8 cellular contexts compared by ENCODE assay signal in the genomic region with DNA sequence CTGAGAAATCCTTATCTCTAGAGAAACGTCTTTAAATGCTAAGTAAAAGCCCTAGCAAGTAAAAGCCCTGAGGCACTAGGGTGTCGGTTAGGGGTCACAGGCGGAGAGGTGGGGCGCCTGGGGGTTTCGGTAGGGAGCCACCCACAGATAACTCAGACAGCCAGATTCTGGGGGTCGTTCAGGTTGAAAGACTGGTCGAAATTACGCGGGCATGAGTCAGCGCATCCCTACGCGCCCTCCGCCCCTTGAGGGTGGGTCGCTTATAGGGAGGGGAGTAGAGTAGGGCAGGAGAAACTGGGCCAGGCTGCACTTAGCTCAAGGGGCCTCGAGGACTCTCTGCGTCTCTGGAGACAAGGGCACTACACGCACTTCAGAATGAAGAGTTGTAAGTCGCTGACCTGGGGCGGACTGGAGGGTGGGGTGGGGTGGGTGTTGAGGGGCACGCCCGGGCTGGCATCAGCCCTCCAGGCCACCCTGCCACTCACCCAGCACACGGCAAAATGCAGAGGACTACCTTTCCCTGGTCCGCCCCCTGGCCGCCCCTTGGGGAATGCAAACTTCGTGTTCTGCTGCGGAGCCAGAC. TPM values are rescaled to one million over a fixed set of nuclear protein-coding genes. Genes with fewer than 3 reads are reported as not detected.
DNase-seq lines count a peak whose midpoint lies in the region; ATAC-seq and TF ChIP-seq lines count a peak whose summit lies in the region.

No MANE protein-coding gene starts in this region.

- H4K20me1 ChIP-seq in SK-N-SH (ENCODE audit: insufficient read depth) = no peaks in the 10 kb centered on the region

- H3K9me2 ChIP-seq in SK-N-SH = no peaks in the 10 kb centered on the region

- intact Hi-C loops in natural killer cell (cut with micrococcal nuclease) = no loop called here

- peak; percentile 11 to 16 (median 13) for ATAC-seq in natural killer cell
- no peak for ATAC-seq in GM21786 (IDR thresholded peaks at IDR 0.05; ENCODE audit: unreplicated experiment)
- no peak for ATAC-seq in GM21723 (IDR thresholded peaks at IDR 0.05; ENCODE audit: unreplicated experiment)

- H3K36me3 ChIP-seq in SK-N-SH (replicated peaks in 1 of 2; ENCODE audit: control insufficient read depth in 1 of 2, insufficient read depth in 2 of 2, low read length in 1 of 2) = peaks cover 9 to 17% of the 10 kb centered on the region in 2 experiments
- peaks cover 4 to 15% of the 10 kb centered on the region in 2 donors for H3K36me3 ChIP-seq in esophagus (ENCODE audit: control insufficient read depth in 2 of 2, insufficient read depth in 2 of 2, low read length in 1 of 2)

- TF ChIP-seq CTCF in SK-N-SH (IDR thresholded peaks at IDR 0.05) = peak; percentile 25; the same call in 1 of the 2 replicates
- TF ChIP-seq CTCF in natural killer cell (IDR thresholded peaks at IDR 0.05) = no peak

- no peak for TF ChIP-seq EP300 in SK-N-SH (IDR thresholded peaks at IDR 0.05; ENCODE audit: borderline replicate concordance in 1 of 2, low read depth in 1 of 2, low read length in 1 of 2)

- H3K4me2 ChIP-seq in SK-N-SH = peak overlapping the region; percentile 94

- H3K4me3 Mint-ChIP-seq in natural killer cell = peak overlapping the region; percentile 96

- H3K9me3 Mint-ChIP-seq in natural killer cell = no peaks in the 10 kb centered on the region

- no peaks in the 10 kb centered on the region for H3K9me3 ChIP-seq in SK-N-SH
- no peaks in the 10 kb centered on the region for H3K9me3 ChIP-seq in esophagus (ENCODE audit: control insufficient read depth in 2 of 2, insufficient read depth in 1 of 2, low read depth in 1 of 2, low read length in 1 of 2)

- TF ChIP-seq RAD21 in SK-N-SH (IDR thresholded peaks at IDR 0.05; ENCODE audit: low read length) = no peak; the same call in 1 of the 2 replicates

- H2AFZ ChIP-seq in SK-N-SH (ENCODE audit: low read depth) = peak overlapping the region; percentile 87

- WGBS in SK-N-SH (ENCODE audit: low lambda C conversion rate) = 8% methylated on average over 21 of the region's 26 CpGs
- 9 to 15% methylated on average over 26 of the region's 26 CpGs for WGBS in esophagus, 2 donors

- H3K9ac ChIP-seq in SK-N-SH = peak overlapping the region; percentile 84

- peak; percentile 20 for DNase-seq in activated CD8-positive, alpha-beta memory T cell treated with anti-CD3 and anti-CD28 coated beads, Interleukin-2, amount 50 U/mL, for 4 hours
- no peak for DNase-seq in activated CD8-positive, alpha-beta memory T cell treated with anti-CD3 and anti-CD28 coated beads, Interleukin-2, amount 50 U/mL, for 48 hours
- DNase-seq in SK-N-SH = peak; percentile 80
- no peak for DNase-seq in natural killer cell
- no peak for DNase-seq in ureter (ENCODE audit: low spot score)

- peak overlapping the region; percentile 90 to 98 for H3K27ac Mint-ChIP-seq in natural killer cell

- H3K4me3 ChIP-seq in SK-N-SH (ENCODE audit: low read depth in 2 of 2, low read length in 1 of 2) = peak overlapping the region; percentile 75 to 81
- peak overlapping the region; percentile 75 to 92 for H3K4me3 ChIP-seq in esophagus (ENCODE audit: low read depth in 1 of 2, low read length in 2 of 2)

- peaks cover 13 to 31% of the 10 kb centered on the region in 2 experiments; a peak in 3 of 4 replicates for H3K4me1 ChIP-seq in SK-N-SH (ENCODE audit: control insufficient read depth in 1 of 2, insufficient read depth in 2 of 2, low read depth in 1 of 2, low read length in 1 of 2)
- H3K4me1 ChIP-seq in esophagus (ENCODE audit: control insufficient read depth in 2 of 2, insufficient read depth in 2 of 2, low read length in 1 of 2) = peaks cover 3 to 11% of the 10 kb centered on the region in 2 donors

- CTCF ChIA-PET in SK-N-SH (lab: Yijun Ruan, JAX) = interaction anchor here (1.0 kb wide), 1 partner anchor 12 kb away, joined by 3 read pairs; no protein-coding TSS in a partner anchor

- peaks cover 43 to 54% of the 10 kb centered on the region in 2 donors for H3K4me1 Mint-ChIP-seq in natural killer cell

- H3K27me3 ChIP-seq in SK-N-SH (ENCODE audit: insufficient read depth) = no peaks in the 10 kb centered on the region
- H3K27me3 ChIP-seq in esophagus (ENCODE audit: control insufficient read depth in 1 of 2, insufficient read depth in 2 of 2, low read length in 2 of 2) = no peaks in the 10 kb centered on the region

- H3K36me3 Mint-ChIP-seq in natural killer cell = peaks cover 2% of the 10 kb centered on the region

- POLR2A ChIA-PET in SK-N-SH (lab: Yijun Ruan, JAX) = interaction anchor here (0.6 kb wide), 1 partner anchor 23 kb away, joined by 3 read pairs; a partner anchor contains a TSS

- peaks cover 15 to 23% of the 10 kb centered on the region in 2 donors for H3K27me3 Mint-ChIP-seq in natural killer cell (ENCODE audit: low read depth in 2 of 2)

- peaks cover 19% of the 10 kb centered on the region for H3K79me2 ChIP-seq in SK-N-SH (ENCODE audit: insufficient read depth)

- H3K27ac ChIP-seq in SK-N-SH (ENCODE audit: low read depth in 2 of 2, low read length in 1 of 2) (peak overlapping the region; percentile 86 to 95), esophagus (ENCODE audit: low read depth in 2 of 2, low read length in 1 of 2) (peak overlapping the region; percentile 85 to 97)

- H3F3A ChIP-seq in SK-N-SH (replicated peaks; ENCODE audit: insufficient read depth) = peaks cover 4% of the 10 kb centered on the region

TF ChIP-seq in SK-N-SH, 30 proteins besides CTCF, POLR2A, EP300 and RAD21:
- TF ChIP-seq YY1 (IDR thresholded peaks at IDR 0.05; ENCODE audit: low read depth) (no peak), FOXJ3 (CRISPR knock-in tag; IDR thresholded peaks at IDR 0.05) (no peak), SIN3A (IDR thresholded peaks at IDR 0.05; ENCODE audit: borderline replicate concordance, low read depth, low read length) (no peak)

RNA-seq across cellular contexts. Expression of a gene that starts 0.6 kb away (rescaled TPM):
- polyA plus RNA-seq in SK-N-SH (2012; rRNA removed) (32.7 and 42.1 TPM in 2 replicates), esophagus (10 to 100 TPM; 20.7 to 21.6 TPM)
- 20.3 and 24.4 TPM in 2 replicates for polyA plus RNA-seq in SK-N-SH (2012; cell fraction: cytosol; rRNA removed)
- polyA plus RNA-seq in SK-N-SH (2012; cell fraction: nucleus; rRNA removed) = 62.6 and 76.3 TPM in 2 replicates
- total RNA-seq in natural killer cell (10 to 100 TPM; 16.3 to 28.3 (median 19.0) TPM), ureter (19.0 TPM)

RNA-seq across cellular contexts. Expression of a gene that starts 1.6 kb away (rescaled TPM):
- polyA plus RNA-seq in SK-N-SH (2012; rRNA removed) (1.2 and 1.5 TPM in 2 replicates), esophagus (1 to 10 TPM; 1.8 to 2.3 TPM)
- polyA plus RNA-seq in SK-N-SH (2012; cell fraction: cytosol; rRNA removed) = 0.72 and 1.2 TPM in 2 replicates
- polyA plus RNA-seq in SK-N-SH (2012; cell fraction: nucleus; rRNA removed) = 9.8 and 14.4 TPM in 2 replicates
- total RNA-seq in natural killer cell (under 1 TPM; 0.38 to 0.63 (median 0.54) TPM), ureter (2.8 TPM)

RNA-seq across cellular contexts. Expression of a gene that starts 11.1 kb away (rescaled TPM):
- polyA plus RNA-seq in SK-N-SH (2012; rRNA removed) = 7.7 and 10.7 TPM in 2 replicates
- polyA plus RNA-seq in SK-N-SH (2012; cell fraction: cytosol; rRNA removed) = 2.2 and 2.3 TPM in 2 replicates
- 80.4 and 108 TPM in 2 replicates for polyA plus RNA-seq in SK-N-SH (2012; cell fraction: nucleus; rRNA removed)
- polyA plus RNA-seq in esophagus = 10 to 100 TPM; 18.5 to 27.7 TPM
- 10 to 100 TPM; 18.2 to 22.9 (median 20.1) TPM for total RNA-seq in natural killer cell
- total RNA-seq in ureter = 26.3 TPM

RNA-seq across cellular contexts. Expression of a gene that starts 22.5 kb away (rescaled TPM):
- polyA plus RNA-seq in SK-N-SH (2012; rRNA removed) = 118 and 122 TPM in 2 replicates
- polyA plus RNA-seq in SK-N-SH (2012; cell fraction: cytosol; rRNA removed) = 59.9 and 92.2 TPM in 2 replicates
- 85.0 and 85.2 TPM in 2 replicates for polyA plus RNA-seq in SK-N-SH (2012; cell fraction: nucleus; rRNA removed)
- polyA plus RNA-seq in esophagus = 10 to 100 TPM; 15.3 to 18.3 TPM
- 10 to 100 TPM; 29.5 to 31.9 (median 31.2) TPM for total RNA-seq in natural killer cell
- 65.0 TPM for total RNA-seq in ureter

RNA-seq across cellular contexts. Expression of a gene that starts 23.3 kb away (rescaled TPM):
- polyA plus RNA-seq in SK-N-SH (2012; rRNA removed) (2.7 and 3.5 TPM in 2 replicates), esophagus (10 to 100 TPM in 1 of 2 donors, 1 to 10 TPM in 1; 8.1 to 13.7 TPM)
- polyA plus RNA-seq in SK-N-SH (2012; cell fraction: cytosol; rRNA removed) = 2.4 and 2.6 TPM in 2 replicates
- polyA plus RNA-seq in SK-N-SH (2012; cell fraction: nucleus; rRNA removed) = 2.9 and 3.3 TPM in 2 replicates
- total RNA-seq in natural killer cell (1 to 10 TPM; 1.8 to 3.2 (median 2.4) TPM), ureter (2.9 TPM)

Comparison
In these comparisons a context has a peak if more than half of its experiments do, and no peak if none do; other contexts are left out.
1. DNase-seq: peak in activated CD8-positive, alpha-beta memory T cell treated with anti-CD3 and anti-CD28 coated beads, Interleukin-2, amount 50 U/mL, for 4 hours (single experiment) and SK-N-SH (single experiment); none in activated CD8-positive, alpha-beta memory T cell treated with anti-CD3 and anti-CD28 coated beads, Interleukin-2, amount 50 U/mL, for 48 hours (single experiment), natural killer cell (single experiment) and ureter (single experiment).
2. ATAC-seq: peak in natural killer cell (3 of 3); none in GM21786 (single experiment) and GM21723 (single experiment).